In genomic region chr11:59225017-59225416, GRCh38 we compare ENCODE assay signal across 13 cellular contexts. TPM values are rescaled to one million over a fixed set of nuclear protein-coding genes. Genes with fewer than 3 reads are reported as not detected.
A peak's percentile ranks its signal among the peaks of the same experiment; 100 is the strongest.
DNase-seq lines count a peak whose midpoint lies in the region; ATAC-seq, FAIRE-seq and TF ChIP-seq lines count a peak whose summit lies in the region.
"Had no signal": no experiment of that assay in that cellular context is flagged by ENCODE, and none has a peak within 500 bp of the region (broad histone marks: within the 10 kb centered on the region; RNA-seq: fewer than 3 reads in every experiment).

No MANE protein-coding gene starts in this region.

- H3K9me3 Mint-ChIP-seq in MCF 10A (ENCODE audit: unreplicated experiment) = no peaks in the 10 kb centered on the region
- no peaks in the 10 kb centered on the region for H3K9me3 Mint-ChIP-seq in astrocyte (ENCODE audit: unreplicated experiment)

- POLR2A ChIA-PET in MCF 10A (lab: Yijun Ruan, JAX) = no interaction called here

- CTCF ChIA-PET in MCF 10A (lab: Yijun Ruan, JAX) = interaction anchor here (0.9 to 2.0 kb wide), 3 partner anchors 9 to 205 kb away, joined by 3 to 5 read pairs (median 4); no protein-coding TSS in a partner anchor

- peak; percentile 53 for ATAC-seq in HG02885 (IDR thresholded peaks at IDR 0.05; ENCODE audit: poor library complexity, unreplicated experiment)
- ATAC-seq: A549 had no signal

- H3K9me3 ChIP-seq in breast epithelium (no peaks in the 10 kb centered on the region), astrocyte (ENCODE audit: insufficient read depth, low read depth, low read length) (no peaks in the 10 kb centered on the region), thyroid gland (no peaks in the 10 kb centered on the region)
- H3K9me3 ChIP-seq: A549 had no signal

- no peak overlapping the region for H3K9ac ChIP-seq in astrocyte (ENCODE audit: low read length)

- H4K20me1 ChIP-seq in astrocyte (ENCODE audit: insufficient read depth, low read length) = no peaks in the 10 kb centered on the region

- peak; percentile 65 for FAIRE-seq in astrocyte (lab: Jason Lieb, UNC)
- FAIRE-seq: A549 had no signal

- no peaks in the 10 kb centered on the region for H3K27me3 ChIP-seq in breast epithelium
- H3K27me3 ChIP-seq in astrocyte (ENCODE audit: insufficient read depth, low read length) = no peaks in the 10 kb centered on the region
- H3K27me3 ChIP-seq in thyroid gland = no peaks in the 10 kb centered on the region
- H3K27me3 ChIP-seq: cardiac muscle cell had no signal

- no peaks in the 10 kb centered on the region for H3K36me3 Mint-ChIP-seq in MCF 10A (ENCODE audit: insufficient read depth, unreplicated experiment)
- no peaks in the 10 kb centered on the region for H3K36me3 Mint-ChIP-seq in astrocyte (ENCODE audit: low read depth, unreplicated experiment)

- no peak overlapping the region for H2AFZ ChIP-seq in astrocyte (ENCODE audit: low read depth, low read length)

- H3K4me1 Mint-ChIP-seq in MCF 10A (ENCODE audit: insufficient read depth, unreplicated experiment) = peaks cover 17% of the 10 kb centered on the region
- H3K4me1 Mint-ChIP-seq in astrocyte (ENCODE audit: low read depth, unreplicated experiment) = peaks cover 4% of the 10 kb centered on the region

- intact Hi-C loops in breast epithelium (cut with DNase I; ENCODE audit: low total_unique reads) = loop anchor here (10.0 kb wide), 1 partner anchor 1290 kb away; no protein-coding TSS in a partner anchor
- intact Hi-C loops in MCF 10A (cut with micrococcal nuclease) = no loop called here
- intact Hi-C loops in thyroid gland (cut with DNase I) = no loop called here

- H3K4me3 Mint-ChIP-seq in MCF 10A (ENCODE audit: unreplicated experiment) (no peak overlapping the region), astrocyte (ENCODE audit: unreplicated experiment) (no peak overlapping the region)

- H3K4me3 ChIP-seq in breast epithelium = no peak overlapping the region
- H3K4me3 ChIP-seq in astrocyte (ENCODE audit: insufficient read depth, low read depth, low read length) = no peak overlapping the region
- H3K4me3 ChIP-seq in thyroid gland (replicated peaks in 1 of 3) = no peak overlapping the region
- H3K4me3 ChIP-seq: A549, cardiac muscle cell had no signal

- no peak overlapping the region for H3K4me2 ChIP-seq in astrocyte (ENCODE audit: low read length)
- H3K4me2 ChIP-seq: A549 had no signal

- H3K27ac Mint-ChIP-seq in MCF 10A (ENCODE audit: low read depth, unreplicated experiment) (no peak overlapping the region), astrocyte (ENCODE audit: unreplicated experiment) (no peak overlapping the region)

- H3K36me3 ChIP-seq in breast epithelium (no peaks in the 10 kb centered on the region), astrocyte (ENCODE audit: insufficient read depth, low read length) (no peaks in the 10 kb centered on the region), thyroid gland (no peaks in the 10 kb centered on the region)
- H3K36me3 ChIP-seq: cardiac muscle cell had no signal

- TF ChIP-seq CTCF in breast epithelium (IDR thresholded peaks at IDR 0.05) = no peak
- no peak for TF ChIP-seq CTCF in MCF 10A (IDR thresholded peaks at IDR 0.05; ENCODE audit: unreplicated experiment)
- TF ChIP-seq CTCF in astrocyte (IDR thresholded peaks at IDR 0.05; ENCODE audit: insufficient read depth, low read depth, low read length) = no peak
- TF ChIP-seq CTCF in thyroid gland (IDR thresholded peaks at IDR 0.05) = no peak

- TF ChIP-seq POLR2A in breast epithelium (IDR thresholded peaks at IDR 0.05) = no peak
- no peak for TF ChIP-seq POLR2A in thyroid gland (IDR thresholded peaks at IDR 0.05)

- H3K4me1 ChIP-seq in breast epithelium = no peaks in the 10 kb centered on the region
- no peaks in the 10 kb centered on the region for H3K4me1 ChIP-seq in astrocyte (ENCODE audit: insufficient read depth, low read length)
- peaks cover 6% of the 10 kb centered on the region in 2 donors for H3K4me1 ChIP-seq in thyroid gland

- whole genome bisulfite sequencing in thyroid gland, 2 donors = 81 to 82% methylated on average over 1 of the region's 1 CpG

- no peaks in the 10 kb centered on the region for H3K79me2 ChIP-seq in astrocyte (ENCODE audit: insufficient read depth, low read length)

- DNase-seq in breast epithelium (ENCODE audit: low spot score in 2 of 2) = no peak
- DNase-seq in MCF 10A (ENCODE audit: unreplicated experiment) = no peak
- DNase-seq in astrocyte (ENCODE audit: low read depth) = no peak
- DNase-seq in thyroid gland = no peak
- DNase-seq in NOMO-1 (lab: John Stamatoyannopoulos, UW; ENCODE audit: unreplicated experiment in 2 of 2) = no peak
- DNase-seq in amygdala (lab: John Stamatoyannopoulos, UW) = no peak
- DNase-seq in mesenteric fat pad (ENCODE audit: low spot score) = no peak
- DNase-seq: KBM-7, kidney glomerular epithelial cell had no signal

- H3K27me3 Mint-ChIP-seq in MCF 10A (ENCODE audit: insufficient read depth, unreplicated experiment) (no peaks in the 10 kb centered on the region), astrocyte (ENCODE audit: low read depth, unreplicated experiment) (peaks cover 6% of the 10 kb centered on the region)

- no TSS peak for BruUV-seq in MCF 10A (replicated peaks; lab: Mats Ljungman, UMichigan)

- H3K27ac ChIP-seq in breast epithelium = peak overlapping the region; percentile 22 to 67
- no peak overlapping the region for H3K27ac ChIP-seq in astrocyte (ENCODE audit: low read depth, low read length)
- peak overlapping the region in 2 of 3 donors; percentile 34 to 36 for H3K27ac ChIP-seq in thyroid gland
- H3K27ac ChIP-seq: A549, cardiac muscle cell, VCaP had no signal

RNA-seq across cellular contexts. Expression of gene MPEG1, which starts 12.3 kb away (rescaled TPM):
- total RNA-seq in breast epithelium (10 to 100 TPM in 2 of 3 donors, 1 to 10 TPM in 1; 2.6 to 65.4 (median 13.2) TPM), MCF 10A (2022) (not detected in 2 replicates), astrocyte (not detected in 2 replicates), thyroid gland (10 to 100 TPM in 3 of 4 donors, 1 to 10 TPM in 1; 5.8 to 16.3 (median 11.5) TPM), mesenteric fat pad (71.5 TPM)
- total RNA-seq: cardiac muscle cell had no signal

RNA-seq across cellular contexts. Expression of gene DTX4, which starts 53.1 kb away (rescaled TPM):
- total RNA-seq in breast epithelium = 10 to 100 TPM in 2 of 3 donors, 1 to 10 TPM in 1; 7.5 to 22.9 (median 10.8) TPM
- 3.4 and 4.2 TPM in 2 replicates for total RNA-seq in MCF 10A (2022)
- 16.1 and 19.5 TPM in 2 replicates for total RNA-seq in astrocyte
- 10 to 100 TPM in 3 of 4 donors, 1 to 10 TPM in 1; 9.6 to 29.3 (median 17.5) TPM for total RNA-seq in thyroid gland
- 60.8 TPM for total RNA-seq in mesenteric fat pad
